Comparison of ENCODE assay signal across 1 cellular context in genomic region chr11:68966894-68967780, GRCh38.
TF ChIP-seq lines count a peak whose summit lies in the region.

No MANE protein-coding gene starts in this region.

TF ChIP-seq in IMR-90, 13 proteins besides CTCF, POLR2A, EP300 and RAD21:
- TF ChIP-seq CEBPB (IDR thresholded peaks at IDR 0.05; ENCODE audit: low read depth, low read length) (no peak), BHLHE40 (IDR thresholded peaks at IDR 0.05; ENCODE audit: low read depth, low read length) (no peak), ELK1 (IDR thresholded peaks at IDR 0.05; ENCODE audit: borderline replicate concordance, low read depth, low read length) (no peak), RCOR1 (IDR thresholded peaks at IDR 0.05; ENCODE audit: insufficient replicate concordance, low read length) (no peak), MAFK (IDR thresholded peaks at IDR 0.05; ENCODE audit: low read depth, low read length) (no peak), FOS (IDR thresholded peaks at IDR 0.05; ENCODE audit: low read depth, low read length) (no peak), RFX5 (IDR thresholded peaks at IDR 0.05; ENCODE audit: low read depth, low read length) (no peak), MXI1 (IDR thresholded peaks at IDR 0.05; ENCODE audit: borderline replicate concordance, low read depth, low read length) (no peak), CHD1 (IDR thresholded peaks at IDR 0.05; ENCODE audit: low read depth, low read length) (no peak)
